Comparison of ENCODE assay signal across 8 cellular contexts in genomic region chr7:108525327-108525984, GRCh38. TPM values are rescaled to one million over a fixed set of nuclear protein-coding genes. Genes with fewer than 3 reads are reported as not detected.
A peak's percentile ranks its signal among the peaks of the same experiment; 100 is the strongest.
DNase-seq lines count a peak whose midpoint lies in the region; ATAC-seq, FAIRE-seq and TF ChIP-seq lines count a peak whose summit lies in the region.

No MANE protein-coding gene starts in this region.

- peak overlapping the region; percentile 70 for H3K9ac ChIP-seq in HUES6 (ENCODE audit: low read length)

- H3K4me1 ChIP-seq in HUES6 (ENCODE audit: control insufficient read depth, insufficient read depth, low read length), result peaks cover 43% of the 10 kb centered on the region
- H3K4me1 ChIP-seq in right lobe of liver, result peaks cover 0 to 30% (median 7%) of the 10 kb centered on the region in 4 donors
- peaks cover 14 to 29% of the 10 kb centered on the region in 2 donors for H3K4me1 ChIP-seq in thoracic aorta (ENCODE audit: control insufficient read depth in 1 of 2, low read depth in 2 of 2)

- TF ChIP-seq CTCF in coronary artery (IDR thresholded peaks at IDR 0.05), result no peak
- peak in 1 of 4 donors; percentile 15 for TF ChIP-seq CTCF in right lobe of liver (IDR thresholded peaks at IDR 0.05)
- TF ChIP-seq CTCF in thoracic aorta (IDR thresholded peaks at IDR 0.05), result no peak

- peak; percentile 11 to 25 for ATAC-seq in activated CD4-positive, CD25-positive, alpha-beta regulatory T cell treated with anti-CD3 and anti-CD28 coated beads, Interleukin-2, amount 50 U/mL, for 24 hours
- ATAC-seq in GM21737 (IDR thresholded peaks at IDR 0.05; ENCODE audit: unreplicated experiment), result peak; percentile 44
- peak; percentile 64 to 85 (median 78) for ATAC-seq in right lobe of liver
- ATAC-seq in thoracic aorta (ENCODE audit: insufficient number of reproducible peaks, low FRiP score, low read depth), result peak; percentile 62

- DNase-seq in activated CD4-positive, CD25-positive, alpha-beta regulatory T cell (lab: John Stamatoyannopoulos, UW), result no peak
- peak; percentile 59 for DNase-seq in RCC 7860 (ENCODE audit: low spot score)
- DNase-seq in coronary artery (ENCODE audit: low spot score), result no peak
- peak in 2 of 3 donors; percentile 92 for DNase-seq in right lobe of liver
- no peak for DNase-seq in thoracic aorta (ENCODE audit: low spot score)

- intact Hi-C loops in right lobe of liver (cut with DNase I), result no loop called here

- no peaks in the 10 kb centered on the region for H3K9me3 ChIP-seq in HUES6 (ENCODE audit: control insufficient read depth, insufficient read depth, low read depth, low read length)
- H3K9me3 ChIP-seq in right lobe of liver, result no peaks in the 10 kb centered on the region
- no peaks in the 10 kb centered on the region for H3K9me3 ChIP-seq in thoracic aorta

- WGBS in right lobe of liver (ENCODE audit: insufficient coverage, low coverage, low lambda C conversion rate, missing lambda C conversion rate), result 0% methylated on average over 3 of the region's 22 CpGs

- H3K27me3 ChIP-seq in HUES6 (ENCODE audit: control insufficient read depth, insufficient read depth, low read length) (no peaks in the 10 kb centered on the region), right lobe of liver (no peaks in the 10 kb centered on the region), thoracic aorta (replicated peaks; ENCODE audit: insufficient read depth) (no peaks in the 10 kb centered on the region)

- no peak for TF ChIP-seq POLR2A in right lobe of liver (IDR thresholded peaks at IDR 0.05)

- H3K4me3 ChIP-seq in HUES6 (ENCODE audit: low read depth, low read length) (peak overlapping the region; percentile 81), coronary artery (peak overlapping the region; percentile 75), right lobe of liver (peak overlapping the region; percentile 54 to 68 (median 65)), thoracic aorta (peak overlapping the region; percentile 89)

- H3K36me3 ChIP-seq in HUES6 (ENCODE audit: control insufficient read depth, insufficient read depth, low read length) (no peaks in the 10 kb centered on the region), right lobe of liver (no peaks in the 10 kb centered on the region), thoracic aorta (no peaks in the 10 kb centered on the region)

- H3K27ac ChIP-seq in HUES6 (ENCODE audit: low read depth, low read length), result 0 out of 2 replicates have a peak overlapping the region, but pooled peaks have one; percentile 21
- H3K27ac ChIP-seq in coronary artery, result peak overlapping the region; percentile 96 to 97
- H3K27ac ChIP-seq in right lobe of liver, result peak overlapping the region; percentile 98
- peak overlapping the region; percentile 97 for H3K27ac ChIP-seq in thoracic aorta

- peak; percentile 71 for FAIRE-seq in RCC 7860 (lab: Jason Lieb, UNC)

RNA-seq across cellular contexts. Expression of gene PNPLA8, which starts 0.5 kb away (rescaled TPM):
- 10 to 100 TPM; 13.7 to 25.6 (median 17.0) TPM for total RNA-seq in right lobe of liver
- 10 to 100 TPM; 29.6 to 45.8 TPM for total RNA-seq in thoracic aorta

RNA-seq across cellular contexts. Expression of gene THAP5, which starts 44.0 kb away (rescaled TPM):
- 10 to 100 TPM; 15.5 to 17.9 (median 17.3) TPM for total RNA-seq in right lobe of liver
- total RNA-seq in thoracic aorta, result 10 to 100 TPM; 17.7 to 40.8 TPM

RNA-seq across cellular contexts. Expression of gene DNAJB9, which starts 44.2 kb away (rescaled TPM):
- total RNA-seq in right lobe of liver (10 to 100 TPM; 39.1 to 57.0 (median 53.4) TPM), thoracic aorta (10 to 100 TPM; 30.2 to 53.9 TPM)

Comparison
In these comparisons a context has a peak if more than half of its experiments do, and no peak if none do; other contexts are left out.
1. ATAC-seq: peak in every context shown above with its lines; median percentile 78 in right lobe of liver; 62 in thoracic aorta; 44 in GM21737; 18 in activated CD4-positive, CD25-positive, alpha-beta regulatory T cell treated with anti-CD3 and anti-CD28 coated beads, Interleukin-2, amount 50 U/mL, for 24 hours.
2. DNase-seq: peak in RCC 7860 (single experiment) and right lobe of liver (2 of 3); none in activated CD4-positive, CD25-positive, alpha-beta regulatory T cell (0 of 4), coronary artery (single experiment) and thoracic aorta (single experiment).
3. H3K27ac ChIP-seq: peak in every context shown above with its lines; median percentile 98 in right lobe of liver; 97 in thoracic aorta; 96 in coronary artery; 21 in HUES6.
4. Peak in every context shown above with its lines, with median percentiles within 50 percentile points of each other: H3K4me3 ChIP-seq.